In the genomic region with DNA sequence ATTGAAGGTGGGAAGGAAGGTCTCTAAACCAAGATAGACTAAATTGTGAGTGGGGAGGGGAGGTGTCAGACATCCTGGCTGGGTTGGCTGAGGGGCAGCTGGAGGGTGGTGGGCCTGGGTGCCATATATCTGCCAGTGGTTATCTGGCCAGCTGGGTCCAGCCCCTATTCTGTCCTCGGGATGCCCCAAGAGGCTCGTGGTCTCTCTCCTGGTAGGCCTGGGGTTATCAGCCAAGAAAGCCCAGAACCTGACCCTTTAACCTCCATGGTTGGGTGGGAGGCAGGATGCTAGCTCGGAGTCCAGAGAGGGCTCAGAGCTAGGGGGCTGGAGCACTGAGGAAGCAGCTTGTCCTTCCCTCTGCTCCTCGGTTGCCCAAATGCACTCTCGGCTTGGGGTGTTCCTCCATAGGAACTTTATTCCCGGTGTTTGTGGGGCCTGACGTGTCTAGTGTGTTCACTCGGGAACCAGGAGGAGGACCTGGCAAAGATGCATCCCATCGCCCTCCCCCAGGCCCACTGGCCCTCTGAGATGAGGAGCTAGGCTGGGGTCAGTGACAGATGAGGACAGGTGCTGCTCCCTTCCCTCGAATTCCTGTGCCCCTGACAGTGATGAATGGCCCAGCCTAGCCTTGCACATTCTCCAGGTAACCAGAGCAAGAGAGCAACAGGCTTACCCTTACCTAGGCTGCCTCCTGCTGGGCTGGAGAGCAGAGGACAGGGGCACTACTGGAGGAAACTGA, we compare ENCODE assay signal across 1 cellular context.
TF ChIP-seq lines count a peak whose summit lies in the region.

No MANE protein-coding gene starts in this region.

TF ChIP-seq in HepG2, 621 proteins besides CTCF, POLR2A, EP300 and RAD21 (continued from another document):
- TF ChIP-seq, protein P1, sequence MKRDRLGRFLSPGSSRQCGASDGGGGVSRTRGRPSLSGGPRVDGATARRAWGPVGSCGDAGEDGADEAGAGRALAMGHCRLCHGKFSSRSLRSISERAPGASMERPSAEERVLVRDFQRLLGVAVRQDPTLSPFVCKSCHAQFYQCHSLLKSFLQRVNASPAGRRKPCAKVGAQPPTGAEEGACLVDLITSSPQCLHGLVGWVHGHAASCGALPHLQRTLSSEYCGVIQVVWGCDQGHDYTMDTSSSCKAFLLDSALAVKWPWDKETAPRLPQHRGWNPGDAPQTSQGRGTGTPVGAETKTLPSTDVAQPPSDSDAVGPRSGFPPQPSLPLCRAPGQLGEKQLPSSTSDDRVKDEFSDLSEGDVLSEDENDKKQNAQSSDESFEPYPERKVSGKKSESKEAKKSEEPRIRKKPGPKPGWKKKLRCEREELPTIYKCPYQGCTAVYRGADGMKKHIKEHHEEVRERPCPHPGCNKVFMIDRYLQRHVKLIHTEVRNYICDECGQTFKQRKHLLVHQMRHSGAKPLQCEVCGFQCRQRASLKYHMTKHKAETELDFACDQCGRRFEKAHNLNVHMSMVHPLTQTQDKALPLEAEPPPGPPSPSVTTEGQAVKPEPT (CRISPR knock-in tag; IDR thresholded peaks at IDR 0.05; ENCODE audit: low read depth) = no peak
- TF ChIP-seq ZBTB1 (CRISPR knock-in tag; IDR thresholded peaks at IDR 0.05; ENCODE audit: borderline replicate concordance) = no peak
- TF ChIP-seq AGO2 (optimal IDR thresholded peaks at IDR 0.05; ENCODE audit: low read depth, low read length) = no peak
- TF ChIP-seq ZNF3 (CRISPR knock-in tag; IDR thresholded peaks at IDR 0.05) = no peak
- TF ChIP-seq, protein P2, sequence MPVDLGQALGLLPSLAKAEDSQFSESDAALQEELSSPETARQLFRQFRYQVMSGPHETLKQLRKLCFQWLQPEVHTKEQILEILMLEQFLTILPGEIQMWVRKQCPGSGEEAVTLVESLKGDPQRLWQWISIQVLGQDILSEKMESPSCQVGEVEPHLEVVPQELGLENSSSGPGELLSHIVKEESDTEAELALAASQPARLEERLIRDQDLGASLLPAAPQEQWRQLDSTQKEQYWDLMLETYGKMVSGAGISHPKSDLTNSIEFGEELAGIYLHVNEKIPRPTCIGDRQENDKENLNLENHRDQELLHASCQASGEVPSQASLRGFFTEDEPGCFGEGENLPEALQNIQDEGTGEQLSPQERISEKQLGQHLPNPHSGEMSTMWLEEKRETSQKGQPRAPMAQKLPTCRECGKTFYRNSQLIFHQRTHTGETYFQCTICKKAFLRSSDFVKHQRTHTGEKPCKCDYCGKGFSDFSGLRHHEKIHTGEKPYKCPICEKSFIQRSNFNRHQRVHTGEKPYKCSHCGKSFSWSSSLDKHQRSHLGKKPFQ (CRISPR knock-in tag; IDR thresholded peaks at IDR 0.05; ENCODE audit: insufficient replicate concordance) = no peak
- TF ChIP-seq ZNF788 (CRISPR knock-in tag; IDR thresholded peaks at IDR 0.05; ENCODE audit: borderline replicate concordance) = no peak
- no peak for TF ChIP-seq SRSF9 (IDR thresholded peaks at IDR 0.05; ENCODE audit: borderline replicate concordance, insufficient read depth, low read depth, low read length, poor library complexity, severe bottlenecking)
TF ChIP-seq in HepG2: peak in this region for 0.
